In the genomic region with DNA sequence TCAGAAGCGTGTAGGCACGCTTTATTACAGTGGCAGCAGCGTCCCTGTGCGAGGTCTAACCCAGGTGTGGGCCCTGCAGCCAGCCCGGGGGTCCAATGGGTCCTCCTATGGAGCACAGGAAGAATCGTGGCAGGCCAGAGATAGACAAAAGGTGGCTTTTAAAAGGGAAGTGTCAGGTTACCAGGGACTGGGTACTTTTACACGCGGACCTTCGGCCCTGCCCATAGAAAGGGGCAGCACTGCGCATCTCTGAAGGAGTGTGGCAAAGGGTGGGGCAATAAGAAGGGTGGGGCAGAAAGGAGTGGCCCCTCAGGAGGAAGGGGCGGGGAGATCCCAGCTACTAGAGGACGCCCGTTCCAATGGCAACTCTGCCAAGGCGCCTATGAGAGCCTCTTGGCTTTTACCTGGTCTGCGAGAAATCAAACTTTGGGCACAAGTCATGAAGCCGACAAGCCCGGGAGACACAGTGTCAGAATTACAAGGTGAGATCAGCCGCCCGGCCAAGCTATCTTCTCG, we compare ENCODE assay signal across 8 cellular contexts.
DNase-seq lines count a peak whose midpoint lies in the region; ATAC-seq and TF ChIP-seq lines count a peak whose summit lies in the region.

No MANE protein-coding gene starts in this region.

- peak overlapping the region; percentile 94 to 99 for H3K4me3 Mint-ChIP-seq in CD14-positive monocyte
- H3K4me3 Mint-ChIP-seq in activated CD4-positive, alpha-beta T cell treated with anti-CD3 and anti-CD28 coated beads for 36 hours = peak overlapping the region; percentile 96
- peak overlapping the region; percentile 82 to 90 for H3K4me3 Mint-ChIP-seq in effector memory CD8-positive, alpha-beta T cell
- peak overlapping the region; percentile 94 for H3K4me3 Mint-ChIP-seq in mesothelial cell of epicardium

- H3K27me3 Mint-ChIP-seq in CD14-positive monocyte (ENCODE audit: low read depth in 3 of 3) (peaks cover 0 to 3% (median 0%) of the 10 kb centered on the region in 3 donors), mesothelial cell of epicardium (ENCODE audit: low read depth) (no peaks in the 10 kb centered on the region)
- H3K27me3 Mint-ChIP-seq in activated CD4-positive, alpha-beta T cell treated with anti-CD3 and anti-CD28 coated beads for 36 hours = no peaks in the 10 kb centered on the region
- H3K27me3 Mint-ChIP-seq in effector memory CD8-positive, alpha-beta T cell = no peaks in the 10 kb centered on the region

- H3K36me3 Mint-ChIP-seq in CD14-positive monocyte = peaks cover 9 to 22% of the 10 kb centered on the region in 2 donors
- peaks cover 36% of the 10 kb centered on the region for H3K36me3 Mint-ChIP-seq in activated CD4-positive, alpha-beta T cell treated with anti-CD3 and anti-CD28 coated beads for 36 hours (ENCODE audit: low read depth)
- peaks cover 15% of the 10 kb centered on the region for H3K36me3 Mint-ChIP-seq in effector memory CD8-positive, alpha-beta T cell (ENCODE audit: insufficient read depth)
- peaks cover 16% of the 10 kb centered on the region for H3K36me3 Mint-ChIP-seq in mesothelial cell of epicardium

- H3K4me1 Mint-ChIP-seq in CD14-positive monocyte = peaks cover 29% of the 10 kb centered on the region
- peaks cover 15% of the 10 kb centered on the region for H3K4me1 Mint-ChIP-seq in activated CD4-positive, alpha-beta T cell treated with anti-CD3 and anti-CD28 coated beads for 36 hours
- peaks cover 18 to 19% of the 10 kb centered on the region in 2 donors for H3K4me1 Mint-ChIP-seq in effector memory CD8-positive, alpha-beta T cell (ENCODE audit: low read depth in 2 of 2)
- peaks cover 16% of the 10 kb centered on the region for H3K4me1 Mint-ChIP-seq in mesothelial cell of epicardium

- TF ChIP-seq CTCF in CD14-positive monocyte (IDR thresholded peaks at IDR 0.05) (peak; percentile 2), mesothelial cell of epicardium (IDR thresholded peaks at IDR 0.05; ENCODE audit: unreplicated experiment) (no peak)

- H3K27ac Mint-ChIP-seq in CD14-positive monocyte (peak overlapping the region; percentile 88 to 95 (median 92)), mesothelial cell of epicardium (peak overlapping the region; percentile 90)
- H3K27ac Mint-ChIP-seq in activated CD4-positive, alpha-beta T cell treated with anti-CD3 and anti-CD28 coated beads for 36 hours = peak overlapping the region; percentile 99
- H3K27ac Mint-ChIP-seq in effector memory CD8-positive, alpha-beta T cell = peak overlapping the region; percentile 84 to 91

- CTCF ChIA-PET in activated CD4-positive, alpha-beta T cell treated with anti-CD3 and anti-CD28 coated beads for 36 hours (lab: Charles Lee) = interaction anchor here (1.4 kb wide), 1 partner anchor 10 kb away, joined by 5 read pairs; no protein-coding TSS in a partner anchor

- POLR2A ChIA-PET in activated CD4-positive, alpha-beta T cell treated with anti-CD3 and anti-CD28 coated beads for 36 hours (lab: Charles Lee) = interaction anchor here (0.6 kb wide), 1 partner anchor 220 kb away, joined by 3 read pairs; no protein-coding TSS in a partner anchor

- ATAC-seq in HG03432 (IDR thresholded peaks at IDR 0.05; ENCODE audit: unreplicated experiment) = peak; percentile 77
- peak; percentile 83 for ATAC-seq in activated CD4-positive, alpha-beta T cell treated with anti-CD3 and anti-CD28 coated beads for 36 hours
- ATAC-seq in effector memory CD8-positive, alpha-beta T cell (replicated peaks) = peak; percentile 54

- DNase-seq in CD14-positive monocyte (ENCODE audit: low spot score) (peak; percentile 69), GM19240 (ENCODE audit: insufficient read length, low spot score) (peak; percentile 47), NCI-H446 (lab: John Stamatoyannopoulos, UW) (peak; percentile 70 to 89), mesothelial cell of epicardium (ENCODE audit: low spot score in 2 of 2, unreplicated experiment in 2 of 2) (no peak)
- peak; percentile 86 for DNase-seq in activated CD4-positive, alpha-beta T cell treated with anti-CD3 and anti-CD28 coated beads for 36 hours
- peak in 2 of 3 experiments; percentile 34 to 37 for DNase-seq in effector memory CD8-positive, alpha-beta T cell
- DNase-seq in stimulated activated CD8-positive, alpha-beta memory T cell treated with anti-CD3 and anti-CD28 coated beads, Interleukin-7, amount 100 ng/mL, for 48 hours (ENCODE audit: extremely low read depth in 1 of 2, low read depth in 1 of 2) = peak; percentile 51 to 78

- H3K9me3 Mint-ChIP-seq in CD14-positive monocyte (peaks cover 0 to 5% (median under 1%) of the 10 kb centered on the region in 7 donors), mesothelial cell of epicardium (peaks cover 14% of the 10 kb centered on the region)
- no peaks in the 10 kb centered on the region for H3K9me3 Mint-ChIP-seq in activated CD4-positive, alpha-beta T cell treated with anti-CD3 and anti-CD28 coated beads for 36 hours (ENCODE audit: low read depth)
- no peaks in the 10 kb centered on the region for H3K9me3 Mint-ChIP-seq in effector memory CD8-positive, alpha-beta T cell

- intact Hi-C loops in CD14-positive monocyte (cut with micrococcal nuclease) = loop anchor here (2.0 to 10.0 kb wide), 2 partner anchors 16 to 1812 kb away; partner anchors contain the start of gene POP4 (in 1 of the 2)
- intact Hi-C loops in activated CD4-positive, alpha-beta T cell treated with anti-CD3 and anti-CD28 coated beads for 36 hours (cut with DNase I, micrococcal nuclease) = loop anchor here in 1 of 2 experiments (2.0 to 10.0 kb wide), 2 partner anchors 1420 to 1812 kb away; partner anchors contain the start of genes POP4 and UQCRFS1

Comparison
In these comparisons a context has a peak if more than half of its experiments do, and no peak if none do; other contexts are left out.
1. DNase-seq: peak in CD14-positive monocyte (single experiment), GM19240 (single experiment), NCI-H446 (2 of 2), activated CD4-positive, alpha-beta T cell treated with anti-CD3 and anti-CD28 coated beads for 36 hours (single experiment), effector memory CD8-positive, alpha-beta T cell (2 of 3) and stimulated activated CD8-positive, alpha-beta memory T cell treated with anti-CD3 and anti-CD28 coated beads, Interleukin-7, amount 100 ng/mL, for 48 hours (2 of 2); none in mesothelial cell of epicardium (0 of 2).
2. Peak in every context shown above with its lines, with median percentiles within 50 percentile points of each other: H3K27ac Mint-ChIP-seq, H3K4me3 Mint-ChIP-seq and ATAC-seq.